Comparison of ENCODE assay signal across 1 cellular context in the genomic region with DNA sequence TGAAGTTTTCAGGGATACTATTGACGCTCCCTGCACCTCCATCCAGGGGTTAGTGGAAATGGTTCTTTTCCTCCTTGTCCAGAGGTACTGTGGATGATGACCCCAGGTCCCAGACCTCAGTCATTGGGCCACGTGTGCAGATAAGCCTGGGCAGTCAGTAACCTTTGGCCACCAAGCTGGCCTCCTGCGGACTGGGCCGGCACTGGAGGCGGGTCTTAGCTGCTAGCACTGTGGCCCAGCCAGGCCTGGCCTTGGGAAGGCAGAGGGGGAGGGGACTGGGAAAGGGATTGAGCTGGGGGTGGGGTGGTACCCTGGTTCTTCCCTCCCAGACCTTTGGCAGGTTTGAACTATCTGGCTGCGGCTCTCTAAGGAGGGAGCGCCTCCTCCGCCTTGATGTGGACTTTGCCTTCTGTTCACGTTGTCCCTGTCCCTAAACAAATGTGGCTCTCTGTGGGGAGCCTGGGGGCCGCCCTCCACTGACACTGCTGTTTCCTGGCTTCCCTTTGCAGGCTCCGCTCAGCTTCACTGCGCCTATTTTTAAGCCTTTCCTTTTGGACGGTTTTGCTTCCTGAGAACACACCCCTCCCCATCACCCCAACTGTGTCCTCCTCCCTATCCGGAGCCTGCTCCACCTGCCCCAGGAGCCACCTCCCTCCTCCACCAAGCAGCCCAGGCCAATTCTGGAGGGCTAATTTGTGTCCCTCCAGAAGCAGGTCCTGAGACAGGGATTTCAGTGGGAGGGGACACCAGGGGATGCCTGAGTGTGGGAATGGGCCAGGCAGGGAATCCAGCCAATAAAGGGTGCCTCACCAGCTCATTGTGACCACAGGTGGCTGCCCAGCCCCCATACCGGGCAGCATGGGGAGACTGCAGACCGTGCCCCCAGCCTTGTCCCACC.
TF ChIP-seq lines count a peak whose summit lies in the region.

No MANE protein-coding gene starts in this region.

TF ChIP-seq in HepG2, 621 proteins besides CTCF, POLR2A, EP300 and RAD21 (continued from another document and continues in another):
- TF ChIP-seq ZNF746 (CRISPR knock-in tag; IDR thresholded peaks at IDR 0.05), result peak; percentile 78
- TF ChIP-seq ZNF510 (CRISPR knock-in tag; IDR thresholded peaks at IDR 0.05; ENCODE audit: low read depth), result peak; percentile 59; the same call in 1 of the 2 replicates
- TF ChIP-seq YEATS4 (CRISPR knock-in tag; IDR thresholded peaks at IDR 0.05; ENCODE audit: borderline replicate concordance), result peak; percentile 98
- TF ChIP-seq FLYWCH1 (CRISPR knock-in tag; IDR thresholded peaks at IDR 0.05), result no peak
- TF ChIP-seq, protein P1, sequence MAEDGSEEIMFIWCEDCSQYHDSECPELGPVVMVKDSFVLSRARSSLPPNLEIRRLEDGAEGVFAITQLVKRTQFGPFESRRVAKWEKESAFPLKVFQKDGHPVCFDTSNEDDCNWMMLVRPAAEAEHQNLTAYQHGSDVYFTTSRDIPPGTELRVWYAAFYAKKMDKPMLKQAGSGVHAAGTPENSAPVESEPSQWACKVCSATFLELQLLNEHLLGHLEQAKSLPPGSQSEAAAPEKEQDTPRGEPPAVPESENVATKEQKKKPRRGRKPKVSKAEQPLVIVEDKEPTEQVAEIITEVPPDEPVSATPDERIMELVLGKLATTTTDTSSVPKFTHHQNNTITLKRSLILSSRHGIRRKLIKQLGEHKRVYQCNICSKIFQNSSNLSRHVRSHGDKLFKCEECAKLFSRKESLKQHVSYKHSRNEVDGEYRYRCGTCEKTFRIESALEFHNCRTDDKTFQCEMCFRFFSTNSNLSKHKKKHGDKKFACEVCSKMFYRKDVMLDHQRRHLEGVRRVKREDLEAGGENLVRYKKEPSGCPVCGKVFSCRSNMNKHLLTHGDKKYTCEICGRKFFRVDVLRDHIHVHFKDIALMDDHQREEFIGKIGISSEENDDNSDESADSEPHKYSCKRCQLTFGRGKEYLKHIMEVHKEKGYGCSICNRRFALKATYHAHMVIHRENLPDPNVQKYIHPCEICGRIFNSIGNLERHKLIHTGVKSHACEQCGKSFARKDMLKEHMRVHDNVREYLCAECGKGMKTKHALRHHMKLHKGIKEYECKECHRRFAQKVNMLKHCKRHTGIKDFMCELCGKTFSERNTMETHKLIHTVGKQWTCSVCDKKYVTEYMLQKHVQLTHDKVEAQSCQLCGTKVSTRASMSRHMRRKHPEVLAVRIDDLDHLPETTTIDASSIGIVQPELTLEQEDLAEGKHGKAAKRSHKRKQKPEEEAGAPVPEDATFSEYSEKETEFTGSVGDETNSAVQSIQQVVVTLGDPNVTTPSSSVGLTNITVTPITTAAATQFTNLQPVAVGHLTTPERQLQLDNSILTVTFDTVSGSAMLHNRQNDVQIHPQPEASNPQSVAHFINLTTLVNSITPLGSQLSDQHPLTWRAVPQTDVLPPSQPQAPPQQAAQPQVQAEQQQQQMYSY (CRISPR knock-in tag; IDR thresholded peaks at IDR 0.05), result no peak
- TF ChIP-seq ATF7 (IDR thresholded peaks at IDR 0.05), result no peak
- no peak; the same call in 1 of the 2 replicates for TF ChIP-seq ATF7 (CRISPR knock-in tag; IDR thresholded peaks at IDR 0.05)
- TF ChIP-seq, protein P2, sequence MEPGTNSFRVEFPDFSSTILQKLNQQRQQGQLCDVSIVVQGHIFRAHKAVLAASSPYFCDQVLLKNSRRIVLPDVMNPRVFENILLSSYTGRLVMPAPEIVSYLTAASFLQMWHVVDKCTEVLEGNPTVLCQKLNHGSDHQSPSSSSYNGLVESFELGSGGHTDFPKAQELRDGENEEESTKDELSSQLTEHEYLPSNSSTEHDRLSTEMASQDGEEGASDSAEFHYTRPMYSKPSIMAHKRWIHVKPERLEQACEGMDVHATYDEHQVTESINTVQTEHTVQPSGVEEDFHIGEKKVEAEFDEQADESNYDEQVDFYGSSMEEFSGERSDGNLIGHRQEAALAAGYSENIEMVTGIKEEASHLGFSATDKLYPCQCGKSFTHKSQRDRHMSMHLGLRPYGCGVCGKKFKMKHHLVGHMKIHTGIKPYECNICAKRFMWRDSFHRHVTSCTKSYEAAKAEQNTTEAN (CRISPR knock-in tag; conservative IDR thresholded peaks at IDR 0.05), result peak; percentile 86
- TF ChIP-seq RELA (CRISPR knock-in tag; IDR thresholded peaks at IDR 0.05), result no peak
- no peak for TF ChIP-seq NBN (conservative IDR thresholded peaks at IDR 0.05)
- TF ChIP-seq ZBTB42 (CRISPR knock-in tag; IDR thresholded peaks at IDR 0.05), result peak; percentile 80; the same call in 1 of the 2 replicates
- TF ChIP-seq MYNN (CRISPR knock-in tag; IDR thresholded peaks at IDR 0.05; ENCODE audit: low read depth), result peak; percentile 28; the same call in 1 of the 2 replicates
- peak; percentile 49; the same call in 1 of the 2 replicates for TF ChIP-seq HES4 (CRISPR knock-in tag; IDR thresholded peaks at IDR 0.05; ENCODE audit: borderline replicate concordance)
- TF ChIP-seq ZNF792 (CRISPR knock-in tag; IDR thresholded peaks at IDR 0.05), result peak; percentile 82; the same call in 1 of the 2 replicates
- TF ChIP-seq SPEN (CRISPR knock-in tag; IDR thresholded peaks at IDR 0.05; ENCODE audit: low read depth), result peak; percentile 92
- TF ChIP-seq MBD4 (IDR thresholded peaks at IDR 0.05; ENCODE audit: borderline replicate concordance, low read length), result no peak
- peak; percentile 93 for TF ChIP-seq ZNF414 (CRISPR knock-in tag; IDR thresholded peaks at IDR 0.05)
- peak; percentile 98 for TF ChIP-seq ZSCAN21 (CRISPR knock-in tag; IDR thresholded peaks at IDR 0.05; ENCODE audit: borderline replicate concordance)
- TF ChIP-seq ZNF75D (CRISPR knock-in tag; IDR thresholded peaks at IDR 0.05; ENCODE audit: borderline replicate concordance), result no peak
- TF ChIP-seq ZFP37 (CRISPR knock-in tag; IDR thresholded peaks at IDR 0.05; ENCODE audit: borderline replicate concordance), result peak; percentile 96
- TF ChIP-seq CEBPZ (IDR thresholded peaks at IDR 0.05; ENCODE audit: low read length), result no peak
- peak; percentile 45 for TF ChIP-seq U2AF1 (optimal IDR thresholded peaks at IDR 0.05; ENCODE audit: low read depth, low read length)
- peak; percentile 72; the same call in 1 of the 2 replicates for TF ChIP-seq GATA4 (IDR thresholded peaks at IDR 0.05; ENCODE audit: borderline replicate concordance, low read depth)
- TF ChIP-seq RCOR2 (CRISPR knock-in tag; IDR thresholded peaks at IDR 0.05), result peak; percentile 68
- no peak for TF ChIP-seq SUZ12 (IDR thresholded peaks at IDR 0.05; ENCODE audit: low read depth, low read length)
- TF ChIP-seq ARID2 (CRISPR knock-in tag; IDR thresholded peaks at IDR 0.05; ENCODE audit: borderline replicate concordance), result no peak
- TF ChIP-seq SAFB2 (CRISPR knock-in tag; IDR thresholded peaks at IDR 0.05; ENCODE audit: borderline replicate concordance, low read depth), result peak; percentile 89; the same call in 1 of the 2 replicates
- TF ChIP-seq U2AF2 (IDR thresholded peaks at IDR 0.05; ENCODE audit: low read depth, low read length), result no peak
- TF ChIP-seq, protein P3, sequence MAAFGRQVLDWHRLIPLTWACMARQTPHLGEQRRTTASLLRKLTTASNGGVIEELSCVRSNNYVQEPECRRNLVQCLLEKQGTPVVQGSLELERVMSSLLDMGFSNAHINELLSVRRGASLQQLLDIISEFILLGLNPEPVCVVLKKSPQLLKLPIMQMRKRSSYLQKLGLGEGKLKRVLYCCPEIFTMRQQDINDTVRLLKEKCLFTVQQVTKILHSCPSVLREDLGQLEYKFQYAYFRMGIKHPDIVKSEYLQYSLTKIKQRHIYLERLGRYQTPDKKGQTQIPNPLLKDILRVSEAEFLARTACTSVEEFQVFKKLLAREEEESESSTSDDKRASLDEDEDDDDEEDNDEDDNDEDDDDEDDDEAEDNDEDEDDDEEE (CRISPR knock-in tag; IDR thresholded peaks at IDR 0.05), result peak; percentile 65; the same call in 1 of the 2 replicates
- peak; percentile 98 for TF ChIP-seq HNF4A (CRISPR knock-in tag; IDR thresholded peaks at IDR 0.05)
- TF ChIP-seq SIX1 (CRISPR knock-in tag; IDR thresholded peaks at IDR 0.05; ENCODE audit: borderline replicate concordance), result peak; percentile 72
- TF ChIP-seq ZNF713 (CRISPR knock-in tag; IDR thresholded peaks at IDR 0.05), result no peak
- no peak for TF ChIP-seq ZFP36 (IDR thresholded peaks at IDR 0.05; ENCODE audit: borderline replicate concordance, low read depth, low read length, partially characterized antibody)
- TF ChIP-seq, protein P4, sequence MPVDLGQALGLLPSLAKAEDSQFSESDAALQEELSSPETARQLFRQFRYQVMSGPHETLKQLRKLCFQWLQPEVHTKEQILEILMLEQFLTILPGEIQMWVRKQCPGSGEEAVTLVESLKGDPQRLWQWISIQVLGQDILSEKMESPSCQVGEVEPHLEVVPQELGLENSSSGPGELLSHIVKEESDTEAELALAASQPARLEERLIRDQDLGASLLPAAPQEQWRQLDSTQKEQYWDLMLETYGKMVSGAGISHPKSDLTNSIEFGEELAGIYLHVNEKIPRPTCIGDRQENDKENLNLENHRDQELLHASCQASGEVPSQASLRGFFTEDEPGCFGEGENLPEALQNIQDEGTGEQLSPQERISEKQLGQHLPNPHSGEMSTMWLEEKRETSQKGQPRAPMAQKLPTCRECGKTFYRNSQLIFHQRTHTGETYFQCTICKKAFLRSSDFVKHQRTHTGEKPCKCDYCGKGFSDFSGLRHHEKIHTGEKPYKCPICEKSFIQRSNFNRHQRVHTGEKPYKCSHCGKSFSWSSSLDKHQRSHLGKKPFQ (CRISPR knock-in tag; IDR thresholded peaks at IDR 0.05; ENCODE audit: insufficient replicate concordance), result no peak
- no peak for TF ChIP-seq ZFYVE20 (CRISPR knock-in tag; IDR thresholded peaks at IDR 0.05; ENCODE audit: borderline replicate concordance, low read depth)
- TF ChIP-seq TCF7 (IDR thresholded peaks at IDR 0.05; ENCODE audit: low read depth), result peak; percentile 38; the same call in 1 of the 2 replicates
- peak; percentile 93 for TF ChIP-seq TFE3 (CRISPR knock-in tag; IDR thresholded peaks at IDR 0.05)
- TF ChIP-seq ISL2 (CRISPR knock-in tag; IDR thresholded peaks at IDR 0.05), result peak; percentile 77; the same call in 1 of the 2 replicates
- no peak for TF ChIP-seq NFE2 (CRISPR knock-in tag; IDR thresholded peaks at IDR 0.05)
- peak; percentile 99 for TF ChIP-seq ZNF281 (CRISPR knock-in tag; IDR thresholded peaks at IDR 0.05; ENCODE audit: borderline replicate concordance)
- TF ChIP-seq MAFG (CRISPR knock-in tag; IDR thresholded peaks at IDR 0.05), result no peak
